ENCODE assay signal across 22 cellular contexts in genomic region chr10:60224129-60224705, GRCh38.
"Had no signal": no experiment of that assay in that cellular context is flagged by ENCODE, and none has a peak within 500 bp of the region (broad histone marks: within the 10 kb centered on the region; RNA-seq: fewer than 3 reads in every experiment).

No MANE protein-coding gene starts in this region.

- DNase-seq: activated naive CD4-positive, alpha-beta T cell treated with Interleukin-2 at 50 U/mL for 16 hours; activated naive CD8-positive, alpha-beta T cell treated with anti-CD3 and anti-CD28 coated beads for 36 hours; activated T-cell treated with anti-CD3 and anti-CD28 coated beads, Interleukin-2, amount 50 U/mL, for 4 hours; cerebellar nuclear complex; cortex of kidney; endodermal cell; heart left ventricle; lower lobe of right lung; mesendoderm; mucosa of descending colon; naive B cell; occipital lobe; posterior cingulate gyrus; small intestine; stimulated activated CD4-positive, alpha-beta T cell treated with anti-CD3 and anti-CD28 coated beads, Interleukin-2, amount 100 ng/mL, for 24 hours; stomach had no signal

- H3K9me3 ChIP-seq: gastroesophageal sphincter, heart left ventricle, lower lobe of right lung, mucosa of descending colon, stomach, suprapubic skin, tibial nerve had no signal

- H3K4me3 ChIP-seq: gastroesophageal sphincter, heart left ventricle, lower lobe of right lung, mucosa of descending colon, stomach, suprapubic skin, tibial nerve had no signal

- H3K27ac ChIP-seq: epithelial cell of prostate, gastroesophageal sphincter, heart left ventricle, lower lobe of right lung, stomach, suprapubic skin, tibial nerve had no signal

- H3K36me3 ChIP-seq: gastroesophageal sphincter, lower lobe of right lung, stomach, suprapubic skin, tibial nerve had no signal

- H3K27me3 ChIP-seq: gastroesophageal sphincter, heart left ventricle, stomach, suprapubic skin, tibial nerve had no signal

- H3K4me1 ChIP-seq: gastroesophageal sphincter, lower lobe of right lung, stomach, suprapubic skin had no signal

- FAIRE-seq: keratinocyte, urothelium cell line had no signal
